1 cellular context compared by ENCODE assay signal in the genomic region with DNA sequence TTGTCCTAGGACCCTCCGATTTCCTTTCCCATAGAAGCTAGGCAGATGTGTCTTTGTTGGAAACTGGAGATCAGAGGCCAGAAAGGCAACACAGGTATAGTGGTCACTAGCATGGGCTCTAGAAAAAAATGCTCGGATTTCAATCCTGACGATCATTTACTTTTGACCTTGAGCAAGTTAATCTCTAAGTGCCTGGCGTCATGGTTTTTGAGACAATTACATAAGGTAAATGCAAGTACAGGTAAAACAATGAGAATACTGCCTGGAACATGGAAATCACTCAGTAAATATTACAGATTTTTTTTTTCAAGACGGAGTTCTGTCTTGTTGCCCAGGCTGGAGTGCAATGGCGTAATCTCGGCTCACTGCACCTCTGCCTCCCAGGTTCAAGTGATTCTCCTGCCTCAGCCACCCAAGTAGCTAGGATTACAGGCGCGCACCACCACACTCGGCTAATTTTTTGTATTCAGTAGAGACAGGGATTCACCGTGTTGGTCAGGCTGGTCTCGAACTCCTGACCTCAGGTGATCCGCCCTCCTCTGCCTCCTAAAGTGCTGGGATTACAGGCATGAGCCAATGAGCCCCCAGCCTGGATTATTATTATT.
TF ChIP-seq lines count a peak whose summit lies in the region.

No MANE protein-coding gene starts in this region.

TF ChIP-seq in K562, 482 proteins besides CTCF, POLR2A, EP300 and RAD21:
- TF ChIP-seq ELF2 (CRISPR knock-in tag; IDR thresholded peaks at IDR 0.05): no peak
- TF ChIP-seq CREM (IDR thresholded peaks at IDR 0.05; ENCODE audit: low read depth): no peak
- no peak for TF ChIP-seq ZNF146 (CRISPR knock-in tag; IDR thresholded peaks at IDR 0.05; ENCODE audit: unreplicated experiment)
- no peak for TF ChIP-seq CTBP1 (IDR thresholded peaks at IDR 0.05; ENCODE audit: borderline replicate concordance)
